Comparison of ENCODE assay signal across 26 cellular contexts in the genomic region with DNA sequence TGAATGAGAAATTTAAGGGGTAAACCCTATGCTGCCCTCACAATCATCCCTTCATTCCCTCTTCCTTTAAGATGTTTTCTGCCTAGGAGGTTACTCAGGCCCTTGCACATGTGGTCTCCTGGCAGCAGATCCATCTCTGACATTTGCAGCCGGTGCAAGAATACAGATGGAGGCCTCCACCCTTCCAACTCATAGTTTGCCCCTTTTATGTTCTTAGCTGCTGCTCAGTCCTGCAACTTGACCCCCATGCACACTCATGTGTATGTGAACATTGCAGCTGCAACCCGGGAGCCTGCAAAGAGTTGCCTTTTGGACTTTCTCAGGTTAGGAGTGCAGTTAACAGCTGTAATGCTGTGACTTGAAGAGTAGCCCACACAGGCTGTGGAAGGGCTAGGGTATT.
A peak's percentile ranks its signal among the peaks of the same experiment; 100 is the strongest.
DNase-seq lines count a peak whose midpoint lies in the region; ATAC-seq and TF ChIP-seq lines count a peak whose summit lies in the region.
"Had no signal": no experiment of that assay in that cellular context is flagged by ENCODE, and none has a peak within 500 bp of the region (broad histone marks: within the 10 kb centered on the region; RNA-seq: fewer than 3 reads in every experiment).

No MANE protein-coding gene starts in this region.

- no peak overlapping the region for H3K27ac Mint-ChIP-seq in Calu3 (ENCODE audit: unreplicated experiment)
- H3K27ac Mint-ChIP-seq: CD4-positive, alpha-beta T cell had no signal

- no peak for TF ChIP-seq POLR2A in body of pancreas (IDR thresholded peaks at IDR 0.05)

- no peak for ATAC-seq in body of pancreas
- ATAC-seq: HCT116 had no signal

- no peak overlapping the region for H3K4me2 ChIP-seq in parathyroid adenoma (ENCODE audit: low read length)

- peaks cover 19% of the 10 kb centered on the region for H3K4me1 Mint-ChIP-seq in Calu3 (ENCODE audit: low read depth, unreplicated experiment)

- WGBS in body of pancreas, 2 donors = 27 to 35% methylated on average over 2 of the region's 2 CpGs

- peak overlapping the region; percentile 57 for H2AFZ ChIP-seq in parathyroid adenoma

- DNase-seq in AG20443 (ENCODE audit: low spot score) (peak; percentile 18), body of pancreas (peak in 3 of 4 donors; percentile 48 to 64 (median 48)), fibroblast of peridontal ligament (ENCODE audit: extremely low read depth) (peak; percentile 53), NCI-H446 treated with DMSO at 0.1 percent for 48 hours (lab: John Stamatoyannopoulos, UW) (no peak), Calu3 (no peak), head of caudate nucleus (no peak)
- DNase-seq: AML-193; CD4-positive, alpha-beta T cell; DMS53; GOT3; Karpas-422; NCI-H1092; NCI-H1417 treated with DMSO at 0.1 percent for 48 hours; NCI-H1694 treated with DMSO at 0.1 percent for 48 hours; NCI-H2081; NCI-H2171; NCI-H226; NCI-H524 treated with DMSO at 0.1 percent for 48 hours; NCI-H82; NK-92 treated with Interleukin-12 subunit alpha and Interleukin-12 subunit beta, amount 100 ng/mL, for 24 hours; Right ventricle myocardium superior; RPMI8226 had no signal

- intact Hi-C loops in body of pancreas (cut with DNase I) = no loop called here
- intact Hi-C loops in Calu3 (cut with micrococcal nuclease; ENCODE audit: unreplicated experiment) = loop anchor here (5.0 to 10.0 kb wide), 2 partner anchors 43 to 275 kb away; no protein-coding TSS in a partner anchor
- intact Hi-C loops in head of caudate nucleus (cut with DNase I) = loop anchor here (10.0 kb wide), 2 partner anchors 55 to 275 kb away; no protein-coding TSS in a partner anchor

- H3K4me1 ChIP-seq in body of pancreas = peaks cover 72% of the 10 kb centered on the region
- peaks cover 39% of the 10 kb centered on the region for H3K4me1 ChIP-seq in parathyroid adenoma

- H3K36me3 ChIP-seq in body of pancreas (replicated peaks in 1 of 2; ENCODE audit: insufficient read depth in 1 of 2, low read depth in 2 of 2) (no peaks in the 10 kb centered on the region), parathyroid adenoma (ENCODE audit: control insufficient read depth, insufficient read depth, low read length) (no peaks in the 10 kb centered on the region)
- H3K36me3 ChIP-seq: BLaER1 treated with 17β-estradiol and CSF1 and Interleukin-3, amounts not matched to agents 10 nM and 100 nM; SJSA1 had no signal

- H3K79me2 ChIP-seq in parathyroid adenoma = no peaks in the 10 kb centered on the region

- H3K27me3 ChIP-seq in body of pancreas (no peaks in the 10 kb centered on the region), parathyroid adenoma (ENCODE audit: control insufficient read depth, insufficient read depth, low read length) (no peaks in the 10 kb centered on the region)
- H3K27me3 ChIP-seq: BLaER1 treated with 17β-estradiol and CSF1 and Interleukin-3, amounts not matched to agents 10 nM and 100 nM; SJSA1 had no signal

- no TSS peak for BruUV-seq in Calu3 (replicated peaks; lab: Mats Ljungman, UMichigan)

- H3K9ac ChIP-seq in parathyroid adenoma = no peak overlapping the region
- H3K9ac ChIP-seq: BLaER1 treated with 17β-estradiol and CSF1 and Interleukin-3, amounts not matched to agents 10 nM and 100 nM had no signal

- H3K9me3 Mint-ChIP-seq in Calu3 (ENCODE audit: low read depth, unreplicated experiment) = no peaks in the 10 kb centered on the region
- H3K9me3 Mint-ChIP-seq: CD4-positive, alpha-beta T cell had no signal

- no peak overlapping the region for H3K4me3 Mint-ChIP-seq in Calu3 (ENCODE audit: low read depth, unreplicated experiment)
- H3K4me3 Mint-ChIP-seq: CD4-positive, alpha-beta T cell had no signal

- CTCF ChIA-PET in Calu3 (lab: Charles Lee) = interaction anchor here (1.2 kb wide), 1 partner anchor 18 kb away, joined by 3 read pairs; no protein-coding TSS in a partner anchor

- no peaks in the 10 kb centered on the region for H3K27me3 Mint-ChIP-seq in Calu3 (ENCODE audit: unreplicated experiment)
- H3K27me3 Mint-ChIP-seq: CD4-positive, alpha-beta T cell had no signal

- H3K4me3 ChIP-seq in body of pancreas (no peak overlapping the region), parathyroid adenoma (ENCODE audit: low read depth, low read length) (no peak overlapping the region)
- H3K4me3 ChIP-seq: BLaER1 treated with 17β-estradiol and CSF1 and Interleukin-3, amounts not matched to agents 10 nM and 100 nM; SJSA1 had no signal

- H3K9me3 ChIP-seq in body of pancreas (no peaks in the 10 kb centered on the region), parathyroid adenoma (ENCODE audit: control insufficient read depth, low read length) (no peaks in the 10 kb centered on the region)
- H3K9me3 ChIP-seq: SJSA1 had no signal

- H3K27ac ChIP-seq in body of pancreas (peak overlapping the region; percentile 27 to 50 (median 42)), parathyroid adenoma (no peak overlapping the region)
- H3K27ac ChIP-seq: SJSA1 had no signal

- no peaks in the 10 kb centered on the region for H3K36me3 Mint-ChIP-seq in Calu3 (ENCODE audit: insufficient read depth, unreplicated experiment)

- no peak for TF ChIP-seq CTCF in body of pancreas (IDR thresholded peaks at IDR 0.05)
- TF ChIP-seq CTCF in parathyroid adenoma (IDR thresholded peaks at IDR 0.05) = no peak
- TF ChIP-seq CTCF in Calu3 (IDR thresholded peaks at IDR 0.05; ENCODE audit: unreplicated experiment) = no peak

Comparison
In these comparisons a context has a peak if more than half of its experiments do, and no peak if none do; other contexts are left out.
1. DNase-seq: peak in AG20443 (single experiment), body of pancreas (3 of 4) and fibroblast of peridontal ligament (single experiment); none in NCI-H446 treated with DMSO at 0.1 percent for 48 hours (single experiment), Calu3 (single experiment) and head of caudate nucleus (0 of 42).